ENCODE assay signal across 1 cellular context in genomic region chr19:34733266-34733825, GRCh38.
TF ChIP-seq lines count a peak whose summit lies in the region.

No MANE protein-coding gene starts in this region.

TF ChIP-seq in HEK293, 187 proteins besides CTCF, POLR2A, EP300 and RAD21 (continued from another document):
- TF ChIP-seq SALL2 (tag by site-specific recombination; IDR thresholded peaks at IDR 0.05; ENCODE audit: borderline replicate concordance) (no peak), ZSCAN23 (tag by site-specific recombination; IDR thresholded peaks at IDR 0.05) (no peak), ZNF830 (tag by site-specific recombination; IDR thresholded peaks at IDR 0.05; ENCODE audit: low read depth) (no peak), ZNF585B (tag by site-specific recombination; IDR thresholded peaks at IDR 0.05) (no peak), ZNF433 (tag by site-specific recombination; IDR thresholded peaks at IDR 0.05; ENCODE audit: low read depth) (no peak; the same call in 1 of the 2 replicates), ZBTB48 (tag by site-specific recombination; IDR thresholded peaks at IDR 0.05) (no peak), ZNF670 (tag by site-specific recombination; IDR thresholded peaks at IDR 0.05; ENCODE audit: low read depth) (no peak), ZNF140 (tag by site-specific recombination; IDR thresholded peaks at IDR 0.05) (no peak), ZNF514 (tag by site-specific recombination; IDR thresholded peaks at IDR 0.05) (no peak), ZNF707 (tag by site-specific recombination; IDR thresholded peaks at IDR 0.05) (no peak), ZNF211 (tag by site-specific recombination; IDR thresholded peaks at IDR 0.05; ENCODE audit: low read depth) (no peak), ZNF202 (tag by site-specific recombination; IDR thresholded peaks at IDR 0.05; ENCODE audit: borderline replicate concordance) (no peak), ZNF398 (tag by site-specific recombination; IDR thresholded peaks at IDR 0.05) (0 out of 2 replicates have a peak, but pooled peaks have one; percentile 5), MYNN (tag by site-specific recombination; IDR thresholded peaks at IDR 0.05; ENCODE audit: borderline replicate concordance) (no peak)
- TF ChIP-seq, protein P1, sequence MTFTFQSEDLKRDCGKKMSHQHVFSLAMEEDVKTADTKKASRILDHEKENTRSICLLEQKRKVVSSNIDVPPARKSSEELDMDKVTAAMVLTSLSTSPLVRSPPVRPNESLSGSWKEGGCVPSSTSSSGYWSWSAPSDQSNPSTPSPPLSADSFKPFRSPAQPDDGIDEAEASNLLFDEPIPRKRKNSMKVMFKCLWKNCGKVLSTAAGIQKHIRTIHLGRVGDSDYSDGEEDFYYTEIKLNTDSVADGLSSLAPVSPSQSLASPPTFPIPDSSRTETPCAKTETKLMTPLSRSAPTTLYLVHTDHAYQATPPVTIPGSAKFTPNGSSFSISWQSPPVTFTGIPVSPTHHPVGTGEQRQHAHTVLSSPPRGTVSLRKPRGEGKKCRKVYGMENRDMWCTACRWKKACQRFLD (tag by site-specific recombination; IDR thresholded peaks at IDR 0.05): no peak
- TF ChIP-seq, protein P2, sequence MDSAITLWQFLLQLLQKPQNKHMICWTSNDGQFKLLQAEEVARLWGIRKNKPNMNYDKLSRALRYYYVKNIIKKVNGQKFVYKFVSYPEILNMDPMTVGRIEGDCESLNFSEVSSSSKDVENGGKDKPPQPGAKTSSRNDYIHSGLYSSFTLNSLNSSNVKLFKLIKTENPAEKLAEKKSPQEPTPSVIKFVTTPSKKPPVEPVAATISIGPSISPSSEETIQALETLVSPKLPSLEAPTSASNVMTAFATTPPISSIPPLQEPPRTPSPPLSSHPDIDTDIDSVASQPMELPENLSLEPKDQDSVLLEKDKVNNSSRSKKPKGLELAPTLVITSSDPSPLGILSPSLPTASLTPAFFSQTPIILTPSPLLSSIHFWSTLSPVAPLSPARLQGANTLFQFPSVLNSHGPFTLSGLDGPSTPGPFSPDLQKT (IDR thresholded peaks at IDR 0.05; ENCODE audit: borderline replicate concordance, low read depth, low read length): no peak
- TF ChIP-seq, protein P3, sequence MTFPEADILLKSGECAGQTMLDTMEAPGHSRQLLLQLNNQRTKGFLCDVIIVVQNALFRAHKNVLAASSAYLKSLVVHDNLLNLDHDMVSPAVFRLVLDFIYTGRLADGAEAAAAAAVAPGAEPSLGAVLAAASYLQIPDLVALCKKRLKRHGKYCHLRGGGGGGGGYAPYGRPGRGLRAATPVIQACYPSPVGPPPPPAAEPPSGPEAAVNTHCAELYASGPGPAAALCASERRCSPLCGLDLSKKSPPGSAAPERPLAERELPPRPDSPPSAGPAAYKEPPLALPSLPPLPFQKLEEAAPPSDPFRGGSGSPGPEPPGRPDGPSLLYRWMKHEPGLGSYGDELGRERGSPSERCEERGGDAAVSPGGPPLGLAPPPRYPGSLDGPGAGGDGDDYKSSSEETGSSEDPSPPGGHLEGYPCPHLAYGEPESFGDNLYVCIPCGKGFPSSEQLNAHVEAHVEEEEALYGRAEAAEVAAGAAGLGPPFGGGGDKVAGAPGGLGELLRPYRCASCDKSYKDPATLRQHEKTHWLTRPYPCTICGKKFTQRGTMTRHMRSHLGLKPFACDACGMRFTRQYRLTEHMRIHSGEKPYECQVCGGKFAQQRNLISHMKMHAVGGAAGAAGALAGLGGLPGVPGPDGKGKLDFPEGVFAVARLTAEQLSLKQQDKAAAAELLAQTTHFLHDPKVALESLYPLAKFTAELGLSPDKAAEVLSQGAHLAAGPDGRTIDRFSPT (tag by site-specific recombination; IDR thresholded peaks at IDR 0.05): peak; percentile 78
